25 cellular contexts compared by ENCODE assay signal in genomic region chr9:125842215-125842614, GRCh38.
DNase-seq lines count a peak whose midpoint lies in the region; ATAC-seq and TF ChIP-seq lines count a peak whose summit lies in the region.
"Had no signal": no experiment of that assay in that cellular context is flagged by ENCODE, and none has a peak within 500 bp of the region (broad histone marks: within the 10 kb centered on the region; RNA-seq: fewer than 3 reads in every experiment).

No MANE protein-coding gene starts in this region.

- TF ChIP-seq POLR2A in sigmoid colon (IDR thresholded peaks at IDR 0.05): no peak

- WGBS in SK-N-SH (ENCODE audit: low lambda C conversion rate): 78% methylated on average over 1 of the region's 1 CpG
- WGBS in sigmoid colon, 2 donors: 88 to 91% methylated on average over 1 of the region's 1 CpG

- H3K4me1 Mint-ChIP-seq in GM23338 (peaks cover 45% of the 10 kb centered on the region), memory B cell (peaks cover 27% of the 10 kb centered on the region)
- H3K4me1 Mint-ChIP-seq in activated CD8-positive, alpha-beta memory T cell treated with anti-CD3 and anti-CD28 coated beads, Interleukin-2, amount 10 ng/mL, durations not matched to agents 7 days and 5 days: no peaks in the 10 kb centered on the region
- H3K4me1 Mint-ChIP-seq: activated T-helper 17 cell treated with anti-CD3 and anti-CD28 coated beads, Interleukin-2, amount 50 U/mL, for 72 hours had no signal

- ATAC-seq in GM23338 (no peak), memory B cell (ENCODE audit: low read depth) (no peak)
- no peak for ATAC-seq in activated CD8-positive, alpha-beta memory T cell treated with anti-CD3 and anti-CD28 coated beads, Interleukin-2, amount 10 ng/mL, durations not matched to agents 7 days and 5 days
- ATAC-seq: activated T-helper 17 cell treated with anti-CD3 and anti-CD28 coated beads, Interleukin-2, amount 50 U/mL, for 72 hours; lower lobe of right lung; stimulated activated naive CD8-positive, alpha-beta T cell treated with anti-CD3 and anti-CD28 coated beads, Interleukin-15, Interleukin-2, amounts not matched to agents 100 U/mL and 50 U/mL, for 24 hours had no signal

- no peak for TF ChIP-seq CTCF in GM23338 (conservative IDR thresholded peaks at IDR 0.05; ENCODE audit: low read depth in 2 of 2)
- no peak for TF ChIP-seq CTCF in SK-N-SH (IDR thresholded peaks at IDR 0.05)
- TF ChIP-seq CTCF in sigmoid colon (IDR thresholded peaks at IDR 0.05): no peak

- H3K4me3 ChIP-seq in GM23338: no peak overlapping the region
- no peak overlapping the region for H3K4me3 ChIP-seq in SK-N-SH (ENCODE audit: low read depth in 2 of 2, low read length in 1 of 2)
- H3K4me3 ChIP-seq in sigmoid colon: no peak overlapping the region
- H3K4me3 ChIP-seq: lower lobe of right lung had no signal

- H4K20me1 ChIP-seq in GM23338 (replicated peaks; ENCODE audit: insufficient read depth) (no peaks in the 10 kb centered on the region), SK-N-SH (ENCODE audit: insufficient read depth) (peaks cover 24% of the 10 kb centered on the region; the same call in 1 of the 2 replicates)

- H3K27me3 ChIP-seq in GM23338 (ENCODE audit: insufficient read depth) (no peaks in the 10 kb centered on the region), SK-N-SH (ENCODE audit: insufficient read depth) (no peaks in the 10 kb centered on the region), sigmoid colon (no peaks in the 10 kb centered on the region)

- no peak for DNase-seq in GM23338 (ENCODE audit: low spot score)
- DNase-seq in SK-N-SH: no peak
- DNase-seq in memory B cell (ENCODE audit: low spot score in 2 of 2): no peak
- DNase-seq in sigmoid colon: no peak
- DNase-seq in activated CD8-positive, alpha-beta memory T cell treated with anti-CD3 and anti-CD28 coated beads, Interleukin-2, amount 10 ng/mL, durations not matched to agents 7 days and 5 days: no peak
- DNase-seq in stimulated activated CD4-positive, alpha-beta T cell treated with anti-CD3 and anti-CD28 coated beads, Interleukin-2, amount 100 ng/mL, for 48 hours: no peak
- no peak for DNase-seq in stimulated activated CD8-positive, alpha-beta memory T cell treated with anti-CD3 and anti-CD28 coated beads, Interleukin-4, amount 100 ng/mL, for 48 hours
- DNase-seq: activated B cell treated with CpG ODN at 0.5 μM for 24 hours; activated CD4-positive, alpha-beta T cell treated with anti-CD3 and anti-CD28 coated beads, Interleukin-2, amount 50 U/mL, for 4 hours; activated CD8-positive, alpha-beta memory T cell treated with anti-CD3 and anti-CD28 coated beads, Interleukin-2, amount 50 U/mL, for 48 hours; CD4-positive, alpha-beta memory T cell; central memory CD4-positive, alpha-beta T cell; glutamatergic neuron; lower lobe of right lung; NCI-H1105; NCI-H2029; NCI-H774; nucleus accumbens; retina; RPMI8226; stimulated activated CD4-positive, alpha-beta T cell treated with anti-CD3 and anti-CD28 coated beads, Interleukin-4, amount 100 ng/mL, for 4 hours; stimulated activated naive CD8-positive, alpha-beta T cell treated with anti-CD3 and anti-CD28 coated beads, Interleukin-15, Interleukin-2, amounts not matched to agents 100 U/mL and 50 U/mL, for 24 hours; T-helper 9 cell had no signal

- no peaks in the 10 kb centered on the region for H3K9me3 ChIP-seq in SK-N-SH
- H3K9me3 ChIP-seq in sigmoid colon: no peaks in the 10 kb centered on the region
- H3K9me3 ChIP-seq: lower lobe of right lung had no signal

- H3K4me1 ChIP-seq in GM23338 (ENCODE audit: insufficient read depth) (peaks cover 35% of the 10 kb centered on the region), SK-N-SH (ENCODE audit: control insufficient read depth in 1 of 2, insufficient read depth in 2 of 2, low read depth in 1 of 2, low read length in 1 of 2) (peaks cover 25 to 48% of the 10 kb centered on the region in 2 experiments), sigmoid colon (peaks cover 0 to 80% (median 43%) of the 10 kb centered on the region in 4 donors)
- H3K4me1 ChIP-seq: lower lobe of right lung had no signal

- H3K27ac Mint-ChIP-seq in GM23338: peak overlapping the region; percentile 73
- peak overlapping the region; percentile 75 for H3K27ac Mint-ChIP-seq in memory B cell
- H3K27ac Mint-ChIP-seq in activated CD8-positive, alpha-beta memory T cell treated with anti-CD3 and anti-CD28 coated beads, Interleukin-2, amount 10 ng/mL, durations not matched to agents 7 days and 5 days: no peak overlapping the region
- H3K27ac Mint-ChIP-seq: activated naive CD8-positive, alpha-beta T cell; activated T-helper 17 cell treated with anti-CD3 and anti-CD28 coated beads, Interleukin-2, amount 50 U/mL, for 72 hours had no signal

- H3K27me3 Mint-ChIP-seq in GM23338 (ENCODE audit: insufficient read depth, low read depth, poor library complexity) (no peaks in the 10 kb centered on the region), memory B cell (no peaks in the 10 kb centered on the region)
- H3K27me3 Mint-ChIP-seq in activated CD8-positive, alpha-beta memory T cell treated with anti-CD3 and anti-CD28 coated beads, Interleukin-2, amount 10 ng/mL, durations not matched to agents 7 days and 5 days: no peaks in the 10 kb centered on the region
- H3K27me3 Mint-ChIP-seq: activated B cell treated with CpG ODN at 0.5 μM for 24 hours; activated naive CD8-positive, alpha-beta T cell; activated T-helper 17 cell treated with anti-CD3 and anti-CD28 coated beads, Interleukin-2, amount 50 U/mL, for 72 hours; CD4-positive, alpha-beta memory T cell had no signal

- H3K9me3 Mint-ChIP-seq in GM23338 (peaks cover 6% of the 10 kb centered on the region; the same call in 2 of the 3 replicates), memory B cell (no peaks in the 10 kb centered on the region)
- H3K9me3 Mint-ChIP-seq in activated CD8-positive, alpha-beta memory T cell treated with anti-CD3 and anti-CD28 coated beads, Interleukin-2, amount 10 ng/mL, durations not matched to agents 7 days and 5 days (ENCODE audit: low read depth): no peaks in the 10 kb centered on the region
- H3K9me3 Mint-ChIP-seq: activated B cell treated with CpG ODN at 0.5 μM for 24 hours; activated T-helper 17 cell treated with anti-CD3 and anti-CD28 coated beads, Interleukin-2, amount 50 U/mL, for 72 hours had no signal

- H3K9ac ChIP-seq in SK-N-SH: no peak overlapping the region

- H3K4me3 Mint-ChIP-seq in GM23338: no peak overlapping the region
- no peak overlapping the region for H3K4me3 Mint-ChIP-seq in memory B cell
- no peak overlapping the region for H3K4me3 Mint-ChIP-seq in activated CD8-positive, alpha-beta memory T cell treated with anti-CD3 and anti-CD28 coated beads, Interleukin-2, amount 10 ng/mL, durations not matched to agents 7 days and 5 days
- H3K4me3 Mint-ChIP-seq: activated naive CD8-positive, alpha-beta T cell; activated T-helper 17 cell treated with anti-CD3 and anti-CD28 coated beads, Interleukin-2, amount 50 U/mL, for 72 hours; CD4-positive, alpha-beta memory T cell had no signal

- intact Hi-C loops in sigmoid colon (cut with DNase I): no loop called here

- H3K79me2 ChIP-seq in GM23338 (replicated peaks; ENCODE audit: insufficient read depth) (peaks cover 95% of the 10 kb centered on the region), SK-N-SH (ENCODE audit: insufficient read depth) (peaks cover 98% of the 10 kb centered on the region)

- H3F3A ChIP-seq in GM23338 (replicated peaks; ENCODE audit: low read depth) (no peaks in the 10 kb centered on the region), SK-N-SH (replicated peaks; ENCODE audit: insufficient read depth) (peaks cover 25% of the 10 kb centered on the region)

- H2AFZ ChIP-seq in GM23338: no peak overlapping the region
- no peak overlapping the region for H2AFZ ChIP-seq in SK-N-SH (ENCODE audit: low read depth)

- TF ChIP-seq RAD21 in SK-N-SH (IDR thresholded peaks at IDR 0.05; ENCODE audit: low read length): no peak

- H3K4me2 ChIP-seq in GM23338: peak overlapping the region; percentile 30; the same call in 1 of the 2 replicates
- H3K4me2 ChIP-seq in SK-N-SH: peak overlapping the region; percentile 71; the same call in 1 of the 2 replicates

- H3K36me3 ChIP-seq in GM23338 (ENCODE audit: insufficient read depth): no peaks in the 10 kb centered on the region
- H3K36me3 ChIP-seq in SK-N-SH (replicated peaks in 1 of 2; ENCODE audit: control insufficient read depth in 1 of 2, insufficient read depth in 2 of 2, low read length in 1 of 2): peaks cover 0 to 21% of the 10 kb centered on the region in 2 experiments
- no peaks in the 10 kb centered on the region for H3K36me3 ChIP-seq in sigmoid colon
- H3K36me3 ChIP-seq: lower lobe of right lung had no signal

- H3K36me3 Mint-ChIP-seq in GM23338 (ENCODE audit: low read depth) (peaks cover 7% of the 10 kb centered on the region; the same call in 2 of the 3 replicates), memory B cell (peaks cover 3% of the 10 kb centered on the region)
- H3K36me3 Mint-ChIP-seq in activated CD8-positive, alpha-beta memory T cell treated with anti-CD3 and anti-CD28 coated beads, Interleukin-2, amount 10 ng/mL, durations not matched to agents 7 days and 5 days: no peaks in the 10 kb centered on the region
- H3K36me3 Mint-ChIP-seq: CD4-positive, alpha-beta memory T cell had no signal

- TF ChIP-seq EP300 in SK-N-SH (IDR thresholded peaks at IDR 0.05; ENCODE audit: borderline replicate concordance in 1 of 2, low read depth in 1 of 2, low read length in 1 of 2) (no peak), sigmoid colon (IDR thresholded peaks at IDR 0.05) (no peak)

- H3K9me2 ChIP-seq in GM23338 (ENCODE audit: insufficient read depth): no peaks in the 10 kb centered on the region
- H3K9me2 ChIP-seq in SK-N-SH: no peaks in the 10 kb centered on the region

- H3K27ac ChIP-seq in GM23338 (ENCODE audit: low read depth): peak overlapping the region; percentile 28; the same call in 1 of the 2 replicates
- peak overlapping the region; percentile 79 to 93 for H3K27ac ChIP-seq in SK-N-SH (ENCODE audit: low read depth in 2 of 2, low read length in 1 of 2)
- peak overlapping the region in 3 of 4 donors; percentile 61 to 71 (median 62) for H3K27ac ChIP-seq in sigmoid colon
- H3K27ac ChIP-seq: lower lobe of right lung had no signal

- POLR2A ChIA-PET in SK-N-SH (lab: Yijun Ruan, JAX): no interaction called here

- CTCF ChIA-PET in SK-N-SH (lab: Yijun Ruan, JAX): interaction anchor here (1.0 to 1.2 kb wide), 2 partner anchors 11 to 229 kb away, joined by 3 read pairs; no protein-coding TSS in a partner anchor
- CTCF ChIA-PET in activated CD8-positive, alpha-beta memory T cell treated with anti-CD3 and anti-CD28 coated beads, Interleukin-2, amount 10 ng/mL, durations not matched to agents 7 days and 5 days (lab: Charles Lee): no interaction called here

TF ChIP-seq in SK-N-SH, 30 proteins besides CTCF, POLR2A, EP300 and RAD21 (continues in another document):
- no peak for TF ChIP-seq CHD2 (IDR thresholded peaks at IDR 0.05; ENCODE audit: low read length, partially characterized antibody)
- no peak for TF ChIP-seq POLR2AphosphoS5 (IDR thresholded peaks at IDR 0.05; ENCODE audit: low read depth, low read length)
- no peak for TF ChIP-seq NRF1 (IDR thresholded peaks at IDR 0.05; ENCODE audit: low read depth, low read length)
- TF ChIP-seq GABPA (IDR thresholded peaks at IDR 0.05; ENCODE audit: low read depth): no peak

Comparison
In these comparisons a context has a peak if more than half of its experiments do, and no peak if none do; other contexts are left out.
1. H3K27ac ChIP-seq: peak in every context shown above with its lines; median percentile 86 in SK-N-SH; 62 in sigmoid colon; 28 in GM23338.